ENCODE assay signal across 23 cellular contexts in genomic region chr3:40173291-40173710, GRCh38.
DNase-seq lines count a peak whose midpoint lies in the region; ATAC-seq and TF ChIP-seq lines count a peak whose summit lies in the region.
"Had no signal": no experiment of that assay in that cellular context is flagged by ENCODE, and none has a peak within 500 bp of the region (broad histone marks: within the 10 kb centered on the region; RNA-seq: fewer than 3 reads in every experiment).

No MANE protein-coding gene starts in this region.

- no peaks in the 10 kb centered on the region for H4K20me1 ChIP-seq in GM23338 (replicated peaks; ENCODE audit: insufficient read depth)

- POLR2A ChIA-PET in WTC11 (lab: Charles Lee), result no interaction called here

- no peak overlapping the region for H3K4me3 ChIP-seq in GM23338
- H3K4me3 ChIP-seq: esophagus muscularis mucosa, hepatocyte, K562, sigmoid colon, uterus had no signal

- CTCF ChIA-PET in WTC11 (lab: Charles Lee), result interaction anchor here (1.1 kb wide), 2 partner anchors 8 to 18 kb away, joined by 5 to 6 read pairs; no protein-coding TSS in a partner anchor

- no peak overlapping the region for H3K27ac Mint-ChIP-seq in GM23338
- peak overlapping the region; percentile 75 for H3K27ac Mint-ChIP-seq in glutamatergic neuron (ENCODE audit: unreplicated experiment)
- H3K27ac Mint-ChIP-seq in WTC11, result no peak overlapping the region
- H3K27ac Mint-ChIP-seq: activated CD8-positive, alpha-beta T cell treated with anti-CD3 and anti-CD28 coated beads for 36 hours; activated naive CD4-positive, alpha-beta T cell treated with anti-CD3 and anti-CD28 coated beads, Interleukin-2, amount 50 U/mL, for 72 hours; brain; T-helper 1 cell treated with Interleukin-12 subunit alpha and Interleukin-12 subunit beta and Interleukin-4 antibody, amounts not matched to agents 30 μg/mL and 1 μg/mL, for 36 hours had no signal

- no peak overlapping the region for H3K27ac ChIP-seq in GM23338 (ENCODE audit: low read depth)
- H3K27ac ChIP-seq: esophagus muscularis mucosa, hepatocyte, sigmoid colon, uterus had no signal

- H3K27me3 ChIP-seq in GM23338 (ENCODE audit: insufficient read depth), result no peaks in the 10 kb centered on the region
- H3K27me3 ChIP-seq: esophagus muscularis mucosa, hepatocyte, sigmoid colon, uterus had no signal

- H3K36me3 Mint-ChIP-seq in GM23338 (ENCODE audit: low read depth) (no peaks in the 10 kb centered on the region), glutamatergic neuron (ENCODE audit: unreplicated experiment) (peaks cover 4% of the 10 kb centered on the region), WTC11 (no peaks in the 10 kb centered on the region)
- H3K36me3 Mint-ChIP-seq: activated naive CD4-positive, alpha-beta T cell treated with anti-CD3 and anti-CD28 coated beads, Interleukin-2, amount 50 U/mL, for 72 hours; brain had no signal

- no peaks in the 10 kb centered on the region for H3K9me3 Mint-ChIP-seq in GM23338
- no peaks in the 10 kb centered on the region for H3K9me3 Mint-ChIP-seq in glutamatergic neuron (ENCODE audit: unreplicated experiment)
- H3K9me3 Mint-ChIP-seq in WTC11, result peaks cover 5% of the 10 kb centered on the region; the same call in 1 of the 2 replicates
- H3K9me3 Mint-ChIP-seq: activated CD8-positive, alpha-beta T cell treated with anti-CD3 and anti-CD28 coated beads for 36 hours; activated naive CD4-positive, alpha-beta T cell treated with anti-CD3 and anti-CD28 coated beads, Interleukin-2, amount 50 U/mL, for 72 hours; brain; T-helper 1 cell treated with Interleukin-12 subunit alpha and Interleukin-12 subunit beta and Interleukin-4 antibody, amounts not matched to agents 30 μg/mL and 1 μg/mL, for 36 hours had no signal

- no peaks in the 10 kb centered on the region for H3K36me3 ChIP-seq in GM23338 (ENCODE audit: insufficient read depth)
- H3K36me3 ChIP-seq: esophagus muscularis mucosa, sigmoid colon, uterus had no signal

- no peaks in the 10 kb centered on the region for H3K79me2 ChIP-seq in GM23338 (replicated peaks; ENCODE audit: insufficient read depth)
- H3K79me2 ChIP-seq: hepatocyte had no signal

- H3K4me3 Mint-ChIP-seq in GM23338, result no peak overlapping the region
- no peak overlapping the region for H3K4me3 Mint-ChIP-seq in glutamatergic neuron (ENCODE audit: unreplicated experiment)
- no peak overlapping the region for H3K4me3 Mint-ChIP-seq in WTC11
- H3K4me3 Mint-ChIP-seq: activated CD8-positive, alpha-beta T cell treated with anti-CD3 and anti-CD28 coated beads for 36 hours; brain; T-helper 1 cell treated with Interleukin-12 subunit alpha and Interleukin-12 subunit beta and Interleukin-4 antibody, amounts not matched to agents 30 μg/mL and 1 μg/mL, for 36 hours had no signal

- no peak overlapping the region for H3K4me2 ChIP-seq in GM23338
- H3K4me2 ChIP-seq: hepatocyte had no signal

- DNase-seq in GM23338 (ENCODE audit: low spot score), result peak; percentile 9
- peak; percentile 82 for DNase-seq in cerebellar cortex (ENCODE audit: low spot score)
- DNase-seq in glutamatergic neuron, result peak; percentile 49
- DNase-seq in putamen (ENCODE audit: low spot score), result peak; percentile 88
- no peak for DNase-seq in NCI-H526 treated with DMSO at 0.1 percent for 48 hours (lab: John Stamatoyannopoulos, UW)
- no peak for DNase-seq in WTC11 (ENCODE audit: low spot score)
- DNase-seq: activated CD8-positive, alpha-beta T cell treated with anti-CD3 and anti-CD28 coated beads for 36 hours; activated T-cell treated with anti-CD3 and anti-CD28 coated beads, Interleukin-2, amount 50 U/mL, for 48 hours; Caco-2; NCI-H1930; NCI-H510A treated with DMSO at 0.1 percent for 48 hours; sigmoid colon; stimulated activated CD4-positive, alpha-beta T cell treated with anti-CD3 and anti-CD28 coated beads, Interleukin-1b, Interleukin-23, amount 100 ng/mL, for 48 hours; stimulated activated naive CD8-positive, alpha-beta T cell treated with anti-CD3 and anti-CD28 coated beads, Interleukin-15, Interleukin-2, amounts not matched to agents 100 U/mL and 50 U/mL, for 24 hours; uterus had no signal

- H3K9me2 ChIP-seq in GM23338 (ENCODE audit: insufficient read depth), result peaks cover 11% of the 10 kb centered on the region; the same call in 1 of the 2 replicates

- ATAC-seq in GM23338, result no peak
- no peak for ATAC-seq in GM21515 (IDR thresholded peaks at IDR 0.05; ENCODE audit: unreplicated experiment)
- no peak for ATAC-seq in WTC11
- ATAC-seq in GM18867 (IDR thresholded peaks at IDR 0.05; ENCODE audit: unreplicated experiment), result no peak
- ATAC-seq: activated CD8-positive, alpha-beta T cell treated with anti-CD3 and anti-CD28 coated beads for 36 hours; activated naive CD4-positive, alpha-beta T cell treated with anti-CD3 and anti-CD28 coated beads, Interleukin-2, amount 50 U/mL, for 72 hours; K562; stimulated activated naive CD8-positive, alpha-beta T cell treated with anti-CD3 and anti-CD28 coated beads, Interleukin-15, Interleukin-2, amounts not matched to agents 100 U/mL and 50 U/mL, for 24 hours had no signal

- H3K4me1 ChIP-seq in GM23338 (ENCODE audit: insufficient read depth), result no peaks in the 10 kb centered on the region; the same call in 1 of the 2 replicates
- H3K4me1 ChIP-seq: Caco-2, sigmoid colon, uterus had no signal

- H3F3A ChIP-seq in GM23338 (replicated peaks; ENCODE audit: low read depth), result no peaks in the 10 kb centered on the region

- H3K4me1 Mint-ChIP-seq in GM23338 (peaks cover 4% of the 10 kb centered on the region; the same call in 2 of the 3 replicates), glutamatergic neuron (ENCODE audit: low read depth, unreplicated experiment) (peaks cover 11% of the 10 kb centered on the region), WTC11 (peaks cover 11% of the 10 kb centered on the region)
- H3K4me1 Mint-ChIP-seq: brain had no signal

- TF ChIP-seq CTCF in GM23338 (conservative IDR thresholded peaks at IDR 0.05; ENCODE audit: low read depth in 2 of 2) (no peak), glutamatergic neuron (IDR thresholded peaks at IDR 0.05; ENCODE audit: partially characterized antibody, unreplicated experiment) (no peak), WTC11 (IDR thresholded peaks at IDR 0.05) (no peak)

- no peaks in the 10 kb centered on the region for H3K27me3 Mint-ChIP-seq in GM23338 (ENCODE audit: insufficient read depth, low read depth, poor library complexity)
- H3K27me3 Mint-ChIP-seq in glutamatergic neuron (ENCODE audit: unreplicated experiment), result peaks cover 5% of the 10 kb centered on the region
- no peaks in the 10 kb centered on the region for H3K27me3 Mint-ChIP-seq in WTC11 (ENCODE audit: low read depth)
- H3K27me3 Mint-ChIP-seq: activated CD8-positive, alpha-beta T cell treated with anti-CD3 and anti-CD28 coated beads for 36 hours; brain had no signal

- no peak overlapping the region for H2AFZ ChIP-seq in GM23338
- H2AFZ ChIP-seq: hepatocyte had no signal

TF ChIP-seq in GM23338, 12 proteins besides CTCF, POLR2A, EP300 and RAD21 (continues in another document):
- TF ChIP-seq JUNB (IDR thresholded peaks at IDR 0.05; ENCODE audit: unreplicated experiment) (no peak), POLR2AphosphoS5 (IDR thresholded peaks at IDR 0.05; ENCODE audit: low read depth) (no peak), EZH2phosphoT487 (IDR thresholded peaks at IDR 0.05; ENCODE audit: unreplicated experiment) (no peak)

TF ChIP-seq in WTC11, 78 proteins besides CTCF, POLR2A, EP300 and RAD21:
- TF ChIP-seq HMGXB4 (CRISPR knock-in tag; IDR thresholded peaks at IDR 0.05) (no peak), ZNF232 (CRISPR knock-in tag; IDR thresholded peaks at IDR 0.05) (no peak), GTF2I (CRISPR knock-in tag; conservative IDR thresholded peaks at IDR 0.05) (no peak), JUN (CRISPR knock-in tag; IDR thresholded peaks at IDR 0.05) (no peak)

Comparison
In these comparisons a context has a peak if more than half of its experiments do, and no peak if none do; other contexts are left out.
1. DNase-seq: peak in GM23338 (single experiment), cerebellar cortex (single experiment), glutamatergic neuron (single experiment) and putamen (single experiment); none in NCI-H526 treated with DMSO at 0.1 percent for 48 hours (single experiment) and WTC11 (single experiment).